Comparison of ENCODE assay signal across 20 cellular contexts in the genomic region with DNA sequence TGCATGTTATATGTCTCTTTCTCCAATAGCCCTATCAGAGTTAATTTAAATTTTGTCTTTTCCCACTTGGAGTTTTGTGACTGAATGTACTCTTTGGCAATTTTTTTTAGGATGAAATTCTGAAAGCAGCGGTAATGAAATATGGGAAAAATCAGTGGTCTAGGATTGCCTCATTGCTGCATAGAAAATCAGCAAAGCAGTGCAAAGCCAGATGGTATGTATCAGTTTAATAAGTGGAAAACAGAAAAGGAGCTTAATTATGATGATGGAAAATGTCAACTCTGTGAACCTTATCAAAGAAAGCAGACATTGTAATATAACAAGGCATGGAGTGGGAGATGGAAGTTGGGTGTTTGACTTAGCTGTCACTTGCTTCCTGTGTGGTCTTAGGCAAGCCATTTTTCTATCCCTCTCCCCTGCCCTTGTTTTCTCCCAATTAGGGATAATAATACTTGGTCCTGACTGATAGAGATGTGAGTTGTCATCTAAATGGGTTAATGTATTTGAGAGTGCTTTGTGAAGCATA. TPM values are rescaled to one million over a fixed set of nuclear protein-coding genes. Genes with fewer than 3 reads are reported as not detected.
DNase-seq lines count a peak whose midpoint lies in the region; ATAC-seq and TF ChIP-seq lines count a peak whose summit lies in the region.
"Had no signal": no experiment of that assay in that cellular context is flagged by ENCODE, and none has a peak within 500 bp of the region (broad histone marks: within the 10 kb centered on the region; RNA-seq: fewer than 3 reads in every experiment).

No MANE protein-coding gene starts in this region.

- H3K4me3 ChIP-seq in SK-N-MC (peak overlapping the region; percentile 24; the same call in 1 of the 2 replicates), thyroid gland (replicated peaks in 1 of 3) (no peak overlapping the region)
- H3K4me3 ChIP-seq: skin epidermis had no signal

- H3K4me1 Mint-ChIP-seq in stimulated activated naive CD8-positive, alpha-beta T cell treated with anti-CD3 and anti-CD28 coated beads, Interleukin-15, Interleukin-2, amounts not matched to agents 100 ng/mL and 50 ng/mL, for 24 hours (ENCODE audit: low read depth) = peaks cover 48% of the 10 kb centered on the region
- peaks cover 22% of the 10 kb centered on the region for H3K4me1 Mint-ChIP-seq in type B pancreatic cell (ENCODE audit: unreplicated experiment)

- peaks cover 19 to 20% of the 10 kb centered on the region in 2 donors for H3K4me1 ChIP-seq in thyroid gland

- DNase-seq in stimulated activated naive CD8-positive, alpha-beta T cell treated with anti-CD3 and anti-CD28 coated beads, Interleukin-15, Interleukin-2, amounts not matched to agents 100 U/mL and 50 U/mL, for 24 hours = no peak
- DNase-seq in SK-N-MC (ENCODE audit: low read depth, low spot score) (no peak), fibroblast of peridontal ligament (ENCODE audit: extremely low read depth) (peak; percentile 8), type B pancreatic cell (ENCODE audit: extremely low spot score, unreplicated experiment) (no peak), thyroid gland (no peak)
- DNase-seq: activated CD8-positive, alpha-beta memory T cell treated with anti-CD3 and anti-CD28 coated beads for 24 hours; activated naive CD4-positive, alpha-beta T cell treated with anti-CD3 and anti-CD28 coated beads for 36 hours; IMR-90; left ventricle myocardium inferior; MV-4-11; NCI-H2081; NCI-H524; stimulated activated CD4-positive, alpha-beta T cell treated with anti-CD3 and anti-CD28 coated beads, Interleukin-4, amount 100 ng/mL, for 24 hours; stimulated activated CD8-positive, alpha-beta memory T cell treated with anti-CD3 and anti-CD28 coated beads, Interleukin-4, amount 100 ng/mL, for 48 hours had no signal

- peak overlapping the region; percentile 98 for H3K4me3 Mint-ChIP-seq in stimulated activated naive CD8-positive, alpha-beta T cell treated with anti-CD3 and anti-CD28 coated beads, Interleukin-15, Interleukin-2, amounts not matched to agents 100 ng/mL and 50 ng/mL, for 24 hours
- H3K4me3 Mint-ChIP-seq in type B pancreatic cell = peak overlapping the region; percentile 98

- H3K27ac ChIP-seq in SK-N-MC (no peak overlapping the region), thyroid gland (no peak overlapping the region)
- H3K27ac ChIP-seq: left ventricle myocardium inferior, parathyroid adenoma, skin epidermis had no signal

- H3K9me3 Mint-ChIP-seq in stimulated activated naive CD8-positive, alpha-beta T cell treated with anti-CD3 and anti-CD28 coated beads, Interleukin-15, Interleukin-2, amounts not matched to agents 100 ng/mL and 50 ng/mL, for 24 hours = no peaks in the 10 kb centered on the region
- no peaks in the 10 kb centered on the region for H3K9me3 Mint-ChIP-seq in type B pancreatic cell
- H3K9me3 Mint-ChIP-seq: activated naive CD4-positive, alpha-beta T cell treated with anti-CD3 and anti-CD28 coated beads for 36 hours had no signal

- H3K9ac ChIP-seq in SK-N-MC (ENCODE audit: insufficient read length) = peak overlapping the region; percentile 29
- H3K9ac ChIP-seq: parathyroid adenoma had no signal

- H3K27me3 ChIP-seq in thyroid gland = no peaks in the 10 kb centered on the region

- WGBS in thyroid gland, 2 donors = 91 to 94% methylated on average over 1 of the region's 1 CpG

- H3K9me3 ChIP-seq in SK-N-MC (ENCODE audit: low read depth, low read length) (no peaks in the 10 kb centered on the region), thyroid gland (no peaks in the 10 kb centered on the region)
- H3K9me3 ChIP-seq: left ventricle myocardium inferior had no signal

- intact Hi-C loops in thyroid gland (cut with DNase I) = no loop called here

- TF ChIP-seq CTCF in type B pancreatic cell (conservative IDR thresholded peaks at IDR 0.05) (no peak), thyroid gland (IDR thresholded peaks at IDR 0.05) (no peak)

- TF ChIP-seq POLR2A in thyroid gland (IDR thresholded peaks at IDR 0.05) = no peak

- H3K27me3 Mint-ChIP-seq in stimulated activated naive CD8-positive, alpha-beta T cell treated with anti-CD3 and anti-CD28 coated beads, Interleukin-15, Interleukin-2, amounts not matched to agents 100 ng/mL and 50 ng/mL, for 24 hours = no peaks in the 10 kb centered on the region
- peaks cover 4% of the 10 kb centered on the region for H3K27me3 Mint-ChIP-seq in type B pancreatic cell

- no peak for ATAC-seq in stimulated activated naive CD8-positive, alpha-beta T cell treated with anti-CD3 and anti-CD28 coated beads, Interleukin-15, Interleukin-2, amounts not matched to agents 100 U/mL and 50 U/mL, for 24 hours
- ATAC-seq in HG02642 (IDR thresholded peaks at IDR 0.05; ENCODE audit: poor library complexity, unreplicated experiment) (no peak), HG02798 (IDR thresholded peaks at IDR 0.05; ENCODE audit: poor library complexity, unreplicated experiment) (no peak)

- H3K36me3 Mint-ChIP-seq in stimulated activated naive CD8-positive, alpha-beta T cell treated with anti-CD3 and anti-CD28 coated beads, Interleukin-15, Interleukin-2, amounts not matched to agents 100 ng/mL and 50 ng/mL, for 24 hours (ENCODE audit: low read depth) = peaks cover 62% of the 10 kb centered on the region
- peaks cover 21% of the 10 kb centered on the region for H3K36me3 Mint-ChIP-seq in type B pancreatic cell

- H3K27ac Mint-ChIP-seq in stimulated activated naive CD8-positive, alpha-beta T cell treated with anti-CD3 and anti-CD28 coated beads, Interleukin-15, Interleukin-2, amounts not matched to agents 100 ng/mL and 50 ng/mL, for 24 hours = no peak overlapping the region
- H3K27ac Mint-ChIP-seq in type B pancreatic cell = peak overlapping the region; percentile 32
- H3K27ac Mint-ChIP-seq: activated naive CD4-positive, alpha-beta T cell treated with anti-CD3 and anti-CD28 coated beads for 36 hours had no signal

- peaks cover 57% of the 10 kb centered on the region for H3K36me3 ChIP-seq in SK-N-MC (ENCODE audit: insufficient read depth, low read length)
- H3K36me3 ChIP-seq in thyroid gland = peaks cover 14 to 25% of the 10 kb centered on the region in 2 donors

RNA-seq across cellular contexts. Expression of gene CDC5L, which starts 2.7 kb away (rescaled TPM):
- total RNA-seq in type B pancreatic cell (ENCODE audit: low replicate concordance) = 23.3 and 28.7 TPM in 2 replicates
- total RNA-seq in thyroid gland = 10 to 100 TPM; 17.8 to 24.7 (median 20.8) TPM

RNA-seq across cellular contexts. Expression of gene SPATS1, which starts 47.8 kb away (rescaled TPM):
- total RNA-seq in type B pancreatic cell (ENCODE audit: low replicate concordance) (not detected in 2 replicates), thyroid gland (not detected)
- total RNA-seq: activated naive CD4-positive, alpha-beta T cell treated with anti-CD3 and anti-CD28 coated beads for 36 hours; IMR-90; left ventricle myocardium inferior; mucosa of gallbladder had no signal
